Comparison of ENCODE assay signal across 1 cellular context in the genomic region with DNA sequence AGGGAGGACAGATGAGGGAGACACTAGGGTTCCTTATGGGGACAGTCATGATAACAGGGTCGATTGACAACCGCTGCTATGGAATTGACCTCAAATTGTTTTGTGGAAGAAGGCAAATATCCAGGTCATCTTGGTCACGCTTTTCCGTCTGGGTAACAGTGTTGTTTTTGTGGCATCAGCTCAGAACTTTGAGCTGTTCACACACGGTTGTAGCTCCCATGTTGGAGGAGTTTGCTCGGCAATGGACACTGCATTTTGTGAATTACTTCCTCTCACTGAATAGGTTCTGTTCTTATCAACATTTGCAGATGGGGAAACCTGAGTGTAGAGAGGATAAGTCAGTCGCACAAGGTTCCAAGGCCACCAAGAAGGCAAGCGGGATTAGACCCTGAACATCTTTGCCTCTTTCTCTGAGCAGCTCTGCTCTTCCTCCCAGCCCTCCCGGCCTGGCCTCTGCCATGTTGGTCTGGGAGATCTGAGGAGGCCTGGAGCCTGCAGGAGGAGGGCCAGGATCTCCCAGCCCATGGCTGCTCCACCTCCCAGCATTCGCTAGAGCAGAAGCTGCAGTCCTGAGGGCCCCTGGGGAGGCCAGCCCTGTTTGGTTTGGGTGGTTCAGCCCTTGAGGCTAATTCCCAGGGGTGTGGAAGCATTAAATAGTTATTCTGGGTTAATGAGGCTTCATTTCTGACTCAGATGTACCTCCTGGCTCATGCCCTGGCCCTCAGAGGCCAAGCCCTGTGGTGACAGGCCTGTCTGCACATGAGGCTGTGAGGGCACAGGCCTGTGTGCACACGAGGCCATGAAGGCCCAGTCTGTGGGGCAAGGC.
TF ChIP-seq lines count a peak whose summit lies in the region.

No MANE protein-coding gene starts in this region.

TF ChIP-seq in K562, 482 proteins besides CTCF, POLR2A, EP300 and RAD21 (continued from another document and continues in another):
- TF ChIP-seq, protein P1, sequence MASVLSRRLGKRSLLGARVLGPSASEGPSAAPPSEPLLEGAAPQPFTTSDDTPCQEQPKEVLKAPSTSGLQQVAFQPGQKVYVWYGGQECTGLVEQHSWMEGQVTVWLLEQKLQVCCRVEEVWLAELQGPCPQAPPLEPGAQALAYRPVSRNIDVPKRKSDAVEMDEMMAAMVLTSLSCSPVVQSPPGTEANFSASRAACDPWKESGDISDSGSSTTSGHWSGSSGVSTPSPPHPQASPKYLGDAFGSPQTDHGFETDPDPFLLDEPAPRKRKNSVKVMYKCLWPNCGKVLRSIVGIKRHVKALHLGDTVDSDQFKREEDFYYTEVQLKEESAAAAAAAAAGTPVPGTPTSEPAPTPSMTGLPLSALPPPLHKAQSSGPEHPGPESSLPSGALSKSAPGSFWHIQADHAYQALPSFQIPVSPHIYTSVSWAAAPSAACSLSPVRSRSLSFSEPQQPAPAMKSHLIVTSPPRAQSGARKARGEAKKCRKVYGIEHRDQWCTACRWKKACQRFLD (CRISPR knock-in tag; IDR thresholded peaks at IDR 0.05), result peak; percentile 48; the same call in 1 of the 2 replicates
- TF ChIP-seq, protein P2, sequence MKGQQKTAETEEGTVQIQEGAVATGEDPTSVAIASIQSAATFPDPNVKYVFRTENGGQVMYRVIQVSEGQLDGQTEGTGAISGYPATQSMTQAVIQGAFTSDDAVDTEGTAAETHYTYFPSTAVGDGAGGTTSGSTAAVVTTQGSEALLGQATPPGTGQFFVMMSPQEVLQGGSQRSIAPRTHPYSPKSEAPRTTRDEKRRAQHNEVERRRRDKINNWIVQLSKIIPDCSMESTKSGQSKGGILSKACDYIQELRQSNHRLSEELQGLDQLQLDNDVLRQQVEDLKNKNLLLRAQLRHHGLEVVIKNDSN (CRISPR knock-in tag; IDR thresholded peaks at IDR 0.05), result no peak
- TF ChIP-seq MEIS2 (IDR thresholded peaks at IDR 0.05; ENCODE audit: partially characterized antibody) (peak; percentile 53), KLF6 (CRISPR knock-in tag; IDR thresholded peaks at IDR 0.05; ENCODE audit: borderline replicate concordance) (no peak), STAT5A (IDR thresholded peaks at IDR 0.05; ENCODE audit: borderline replicate concordance, low read length) (peak; percentile 86), SRF (CRISPR knock-in tag; IDR thresholded peaks at IDR 0.05) (0 out of 4 replicates have a peak, but pooled peaks of 1 of the 2 experiments have one; percentile 32), ELF2 (CRISPR knock-in tag; IDR thresholded peaks at IDR 0.05) (no peak), TCFL5 (CRISPR knock-in tag; conservative IDR thresholded peaks at IDR 0.05) (no peak), IRF1 (CRISPR knock-in tag; IDR thresholded peaks at IDR 0.05; ENCODE audit: borderline replicate concordance) (no peak), NR2C2 (CRISPR knock-in tag; IDR thresholded peaks at IDR 0.05) (no peak), NR2C2 (tag; IDR thresholded peaks at IDR 0.05) (0 out of 2 replicates have a peak, but pooled peaks have one; percentile 30), SRSF3 (IDR thresholded peaks at IDR 0.05; ENCODE audit: insufficient read depth, low read length) (no peak), MIER1 (IDR thresholded peaks at IDR 0.05; ENCODE audit: low read depth) (0 out of 2 replicates have a peak, but pooled peaks have one; percentile 14), CBFA2T2 (conservative IDR thresholded peaks at IDR 0.05) (peak; percentile 95), HSF4 (CRISPR knock-in tag; IDR thresholded peaks at IDR 0.05; ENCODE audit: borderline replicate concordance) (0 out of 2 replicates have a peak, but pooled peaks have one; percentile 12), AFF1 (IDR thresholded peaks at IDR 0.05; ENCODE audit: low read depth in 1 of 2, partially characterized antibody in 2 of 2) (peak in 1 of 2 experiments; percentile 49), ERF (CRISPR knock-in tag; IDR thresholded peaks at IDR 0.05) (no peak), TCF3 (CRISPR knock-in tag; IDR thresholded peaks at IDR 0.05) (peak; percentile 97), ZBTB12 (CRISPR knock-in tag; IDR thresholded peaks at IDR 0.05) (no peak), CTBP1 (IDR thresholded peaks at IDR 0.05; ENCODE audit: borderline replicate concordance) (peak; percentile 88; the same call in 1 of the 2 replicates), FOSL1 (tag; conservative IDR thresholded peaks at IDR 0.05) (peak; percentile 86), ZNF263 (CRISPR knock-in tag; IDR thresholded peaks at IDR 0.05; ENCODE audit: borderline replicate concordance) (peak; percentile 52; the same call in 1 of the 2 replicates), ZNF592 (IDR thresholded peaks at IDR 0.05) (peak; percentile 92), TBL1XR1 (IDR thresholded peaks at IDR 0.05; ENCODE audit: low read length in 2 of 2) (peak in 1 of 2 experiments; percentile 49; a peak in 2 of 4 replicates), ZNF766 (CRISPR knock-in tag; conservative IDR thresholded peaks at IDR 0.05) (peak; percentile 93), CREM (IDR thresholded peaks at IDR 0.05; ENCODE audit: low read depth) (peak; percentile 64), ETV1 (tag; conservative IDR thresholded peaks at IDR 0.05; ENCODE audit: low read depth) (peak; percentile 75), KHSRP (IDR thresholded peaks at IDR 0.05) (no peak), BHLHE40 (IDR thresholded peaks at IDR 0.05; ENCODE audit: low read length) (peak; percentile 56; the same call in 1 of the 2 replicates), SPI1 (IDR thresholded peaks at IDR 0.05; ENCODE audit: borderline replicate concordance, low read depth, low read length) (peak; percentile 90), YY1 (IDR thresholded peaks at IDR 0.05; ENCODE audit: borderline replicate concordance in 1 of 3, control insufficient read depth in 1 of 3, extremely low read depth in 1 of 3, insufficient read depth in 3 of 3, insufficient read length in 1 of 3, insufficient replicate concordance in 2 of 3, low read depth in 1 of 3, low read length in 2 of 3) (peak in 1 of 3 experiments; percentile 36), MAZ (CRISPR knock-in tag; conservative IDR thresholded peaks at IDR 0.05 in 1 of 2, IDR thresholded peaks at IDR 0.05 in 1 of 2) (0 out of 4 replicates have a peak, but pooled peaks of 1 of the 2 experiments have one; percentile 20), NCOR1 (IDR thresholded peaks at IDR 0.05) (peak; percentile 91)
- TF ChIP-seq, protein P3, sequence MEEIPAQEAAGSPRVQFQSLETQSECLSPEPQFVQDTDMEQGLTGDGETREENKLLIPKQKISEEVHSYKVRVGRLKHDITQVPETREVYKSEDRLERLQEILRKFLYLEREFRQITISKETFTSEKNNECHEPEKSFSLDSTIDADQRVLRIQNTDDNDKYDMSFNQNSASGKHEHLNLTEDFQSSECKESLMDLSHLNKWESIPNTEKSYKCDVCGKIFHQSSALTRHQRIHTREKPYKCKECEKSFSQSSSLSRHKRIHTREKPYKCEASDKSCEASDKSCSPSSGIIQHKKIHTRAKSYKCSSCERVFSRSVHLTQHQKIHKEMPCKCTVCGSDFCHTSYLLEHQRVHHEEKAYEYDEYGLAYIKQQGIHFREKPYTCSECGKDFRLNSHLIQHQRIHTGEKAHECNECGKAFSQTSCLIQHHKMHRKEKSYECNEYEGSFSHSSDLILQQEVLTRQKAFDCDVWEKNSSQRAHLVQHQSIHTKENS (CRISPR knock-in tag; IDR thresholded peaks at IDR 0.05), result no peak
- TF ChIP-seq, protein P4, sequence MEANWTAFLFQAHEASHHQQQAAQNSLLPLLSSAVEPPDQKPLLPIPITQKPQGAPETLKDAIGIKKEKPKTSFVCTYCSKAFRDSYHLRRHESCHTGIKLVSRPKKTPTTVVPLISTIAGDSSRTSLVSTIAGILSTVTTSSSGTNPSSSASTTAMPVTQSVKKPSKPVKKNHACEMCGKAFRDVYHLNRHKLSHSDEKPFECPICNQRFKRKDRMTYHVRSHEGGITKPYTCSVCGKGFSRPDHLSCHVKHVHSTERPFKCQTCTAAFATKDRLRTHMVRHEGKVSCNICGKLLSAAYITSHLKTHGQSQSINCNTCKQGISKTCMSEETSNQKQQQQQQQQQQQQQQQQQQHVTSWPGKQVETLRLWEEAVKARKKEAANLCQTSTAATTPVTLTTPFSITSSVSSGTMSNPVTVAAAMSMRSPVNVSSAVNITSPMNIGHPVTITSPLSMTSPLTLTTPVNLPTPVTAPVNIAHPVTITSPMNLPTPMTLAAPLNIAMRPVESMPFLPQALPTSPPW (CRISPR knock-in tag; IDR thresholded peaks at IDR 0.05), result peak; percentile 13
- TF ChIP-seq, protein P5, sequence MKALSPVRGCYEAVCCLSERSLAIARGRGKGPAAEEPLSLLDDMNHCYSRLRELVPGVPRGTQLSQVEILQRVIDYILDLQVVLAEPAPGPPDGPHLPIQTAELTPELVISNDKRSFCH (CRISPR knock-in tag; IDR thresholded peaks at IDR 0.05), result no peak
- TF ChIP-seq, protein P5 (tag; IDR thresholded peaks at IDR 0.05), result no peak; the same call in 1 of the 2 replicates
- TF ChIP-seq, protein P6, sequence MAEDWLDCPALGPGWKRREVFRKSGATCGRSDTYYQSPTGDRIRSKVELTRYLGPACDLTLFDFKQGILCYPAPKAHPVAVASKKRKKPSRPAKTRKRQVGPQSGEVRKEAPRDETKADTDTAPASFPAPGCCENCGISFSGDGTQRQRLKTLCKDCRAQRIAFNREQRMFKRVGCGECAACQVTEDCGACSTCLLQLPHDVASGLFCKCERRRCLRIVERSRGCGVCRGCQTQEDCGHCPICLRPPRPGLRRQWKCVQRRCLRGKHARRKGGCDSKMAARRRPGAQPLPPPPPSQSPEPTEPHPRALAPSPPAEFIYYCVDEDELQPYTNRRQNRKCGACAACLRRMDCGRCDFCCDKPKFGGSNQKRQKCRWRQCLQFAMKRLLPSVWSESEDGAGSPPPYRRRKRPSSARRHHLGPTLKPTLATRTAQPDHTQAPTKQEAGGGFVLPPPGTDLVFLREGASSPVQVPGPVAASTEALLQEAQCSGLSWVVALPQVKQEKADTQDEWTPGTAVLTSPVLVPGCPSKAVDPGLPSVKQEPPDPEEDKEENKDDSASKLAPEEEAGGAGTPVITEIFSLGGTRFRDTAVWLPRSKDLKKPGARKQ (CRISPR knock-in tag; IDR thresholded peaks at IDR 0.05), result no peak
